21 cellular contexts compared by ENCODE assay signal in the genomic region with DNA sequence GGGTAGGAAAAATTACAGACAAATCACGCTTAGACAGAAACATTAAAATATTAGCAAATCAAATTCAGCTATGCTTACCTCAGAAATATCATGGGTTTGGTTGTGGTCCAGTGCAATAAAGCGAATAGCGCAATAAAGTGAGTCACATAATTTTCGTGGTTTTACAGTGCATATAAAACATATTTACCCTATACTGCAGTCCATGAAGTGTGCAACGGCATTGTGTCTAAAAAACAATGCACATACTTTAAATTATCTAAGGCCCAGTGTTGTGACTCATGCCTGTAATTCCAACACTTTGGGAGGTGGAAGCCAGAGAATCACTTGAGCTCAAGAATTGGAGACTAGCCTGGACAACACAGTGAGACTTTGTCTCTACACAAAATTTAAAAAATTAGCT.
A peak's percentile ranks its signal among the peaks of the same experiment; 100 is the strongest.
DNase-seq lines count a peak whose midpoint lies in the region; FAIRE-seq and TF ChIP-seq lines count a peak whose summit lies in the region.
"Had no signal": no experiment of that assay in that cellular context is flagged by ENCODE, and none has a peak within 500 bp of the region (broad histone marks: within the 10 kb centered on the region; RNA-seq: fewer than 3 reads in every experiment).

No MANE protein-coding gene starts in this region.

- FAIRE-seq in HTR-8/SVneo (lab: Jason Lieb, UNC) = peak; percentile 48
- FAIRE-seq: GM19239, RCC 7860 had no signal

- no peak for TF ChIP-seq CTCF in astrocyte of the cerebellum (IDR thresholded peaks at IDR 0.05; ENCODE audit: low read depth, low read length, missing control alignments)
- no peak for TF ChIP-seq CTCF in epithelial cell of esophagus (IDR thresholded peaks at IDR 0.05; ENCODE audit: insufficient read depth, low read depth, low read length, missing control alignments)

- DNase-seq in HTR-8/SVneo (ENCODE audit: insufficient read length, low spot score) (no peak), astrocyte of the cerebellum (ENCODE audit: low read depth) (peak; percentile 40), epithelial cell of esophagus (ENCODE audit: low read depth) (peak; percentile 22), non-pigmented ciliary epithelial cell (ENCODE audit: low read depth) (peak; percentile 4), amniotic stem cell (lab: John Stamatoyannopoulos, UW) (no peak), NOMO-1 treated with dmso at 0.1 percent for 144 hours (lab: John Stamatoyannopoulos, UW; ENCODE audit: unreplicated experiment) (no peak), C1 segment of cervical spinal cord (lab: John Stamatoyannopoulos, UW) (no peak), inferior parietal cortex (ENCODE audit: extremely low spot score) (no peak)
- DNase-seq: ACHN; Calu3; CD4-positive, CD25-positive, alpha-beta regulatory T cell; DMS53; H7; MV-4-11; NCI-H1417 treated with DMSO at 0.1 percent for 48 hours; NCI-H2081 treated with DMSO at 0.1 percent for 48 hours; NCI-H524; SHP77; SK-N-SH had no signal

- H3K4me3 ChIP-seq in astrocyte of the cerebellum (ENCODE audit: low read depth, low read length) = no peak overlapping the region
- H3K4me3 ChIP-seq in epithelial cell of esophagus (ENCODE audit: low read length) = no peak overlapping the region

- in situ Hi-C loops in astrocyte of the cerebellum (cut with HindIII; ENCODE audit: low sequenced_read_pairs) = no loop called here

Comparison
In these comparisons a context has a peak if more than half of its experiments do, and no peak if none do; other contexts are left out.
1. DNase-seq: peak in astrocyte of the cerebellum (single experiment), epithelial cell of esophagus (single experiment) and non-pigmented ciliary epithelial cell (single experiment); none in HTR-8/SVneo (single experiment), amniotic stem cell (single experiment), NOMO-1 treated with dmso at 0.1 percent for 144 hours (single experiment), C1 segment of cervical spinal cord (0 of 14) and inferior parietal cortex (single experiment).